Comparison of ENCODE assay signal across 11 cellular contexts in genomic region chr15:41564286-41564959, GRCh38. TPM values are rescaled to one million over a fixed set of nuclear protein-coding genes. Genes with fewer than 3 reads are reported as not detected.
DNase-seq lines count a peak whose midpoint lies in the region; TF ChIP-seq lines count a peak whose summit lies in the region.
"Had no signal": no experiment of that assay in that cellular context is flagged by ENCODE, and none has a peak within 500 bp of the region (broad histone marks: within the 10 kb centered on the region; RNA-seq: fewer than 3 reads in every experiment).

No MANE protein-coding gene starts in this region.

- peak in 1 of 3 donors; percentile 22 for TF ChIP-seq CTCF in ovary (IDR thresholded peaks at IDR 0.05)

- H3K27ac ChIP-seq in HUES48 (ENCODE audit: low read depth, low read length): peak overlapping the region; percentile 60
- H3K27ac ChIP-seq in ovary: peak overlapping the region; percentile 80 to 83
- H3K27ac ChIP-seq: esophagus squamous epithelium had no signal

- no peak overlapping the region for H3K4me3 ChIP-seq in HUES48 (ENCODE audit: low read depth, low read length)
- no peak overlapping the region for H3K4me3 ChIP-seq in ovary
- H3K4me3 ChIP-seq: esophagus squamous epithelium had no signal

- no peak for TF ChIP-seq EP300 in ovary (IDR thresholded peaks at IDR 0.05)

- H3K4me1 ChIP-seq in HUES48 (ENCODE audit: control insufficient read depth, insufficient read depth, low read length): peaks cover 84% of the 10 kb centered on the region
- peaks cover 46% of the 10 kb centered on the region for H3K4me1 ChIP-seq in ovary (ENCODE audit: insufficient read depth)

- peak; percentile 27 for DNase-seq in SHP77 treated with DMSO at 0.1 percent for 48 hours (lab: John Stamatoyannopoulos, UW)
- peak; percentile 85 for DNase-seq in globus pallidus (ENCODE audit: low spot score)
- DNase-seq in ovary: peak; percentile 90 to 96 (median 93)
- no peak for DNase-seq in NCI-H1436 treated with DMSO at 0.1 percent for 48 hours (lab: John Stamatoyannopoulos, UW)
- no peak for DNase-seq in effector CD8-positive, alpha-beta T cell (lab: John Stamatoyannopoulos, UW)
- DNase-seq in GM19238 (ENCODE audit: insufficient read length, low spot score): no peak
- DNase-seq in posterior vena cava (ENCODE audit: low spot score): no peak
- DNase-seq: activated CD4-positive, alpha-beta T cell treated with anti-CD3 and anti-CD28 coated beads, Interleukin-2, amount 50 U/mL, for 48 hours; esophagus squamous epithelium; RPMI8226 had no signal

- 9 to 16% (median 9%) methylated on average over 7 of the region's 7 CpGs for WGBS in ovary, 3 donors

- TF ChIP-seq POLR2A in ovary (IDR thresholded peaks at IDR 0.05): no peak

- H3K27me3 ChIP-seq in HUES48 (ENCODE audit: control insufficient read depth, insufficient read depth, low read length) (no peaks in the 10 kb centered on the region), ovary (no peaks in the 10 kb centered on the region)
- H3K27me3 ChIP-seq: esophagus squamous epithelium had no signal

- intact Hi-C loops in ovary (cut with DNase I) (no loop called here), posterior vena cava (cut with DNase I) (no loop called here)

- H3K9me3 ChIP-seq in HUES48 (ENCODE audit: control insufficient read depth, insufficient read depth, low read length) (no peaks in the 10 kb centered on the region), ovary (no peaks in the 10 kb centered on the region)
- H3K9me3 ChIP-seq: esophagus squamous epithelium had no signal

- peaks cover 49% of the 10 kb centered on the region for H3K36me3 ChIP-seq in HUES48 (ENCODE audit: control insufficient read depth, insufficient read depth, low read length)
- no peaks in the 10 kb centered on the region for H3K36me3 ChIP-seq in ovary

- peak overlapping the region; percentile 46; the same call in 1 of the 2 replicates for H3K9ac ChIP-seq in HUES48 (ENCODE audit: low read depth, low read length)

RNA-seq across cellular contexts. Expression of gene TYRO3, which starts 5.4 kb away (rescaled TPM):
- total RNA-seq in ovary (100 to 1,000 TPM in 5 of 7 donors, 10 to 100 TPM in 2; 43.1 to 265 (median 135) TPM), posterior vena cava (1 to 10 TPM; 5.0 to 8.7 TPM)
- 10 to 100 TPM; 37.7 to 78.7 TPM for polyA plus RNA-seq in ovary

RNA-seq across cellular contexts. Expression of gene RPAP1, which starts 20.4 kb away (rescaled TPM):
- 10 to 100 TPM; 19.1 to 33.2 (median 22.5) TPM for total RNA-seq in ovary
- 10 to 100 TPM in 1 of 2 donors, 1 to 10 TPM in 1; 8.6 to 12.0 TPM for polyA plus RNA-seq in ovary
- 10 to 100 TPM; 16.3 to 19.9 TPM for total RNA-seq in posterior vena cava

RNA-seq across cellular contexts. Expression of gene LTK, which starts 50.8 kb away (rescaled TPM):
- total RNA-seq in ovary (under 1 TPM in 4 of 7 donors, not detected in 3; 0.17 to 0.46 (median 0.30) TPM), posterior vena cava (under 1 TPM; 0.24 to 0.46 TPM)
- under 1 TPM in 1 of 2 donors, not detected in 1; 0.23 TPM for polyA plus RNA-seq in ovary

Comparison
In these comparisons a context has a peak if more than half of its experiments do, and no peak if none do; other contexts are left out.
1. DNase-seq: peak in SHP77 treated with DMSO at 0.1 percent for 48 hours (single experiment), globus pallidus (single experiment) and ovary (5 of 5); none in NCI-H1436 treated with DMSO at 0.1 percent for 48 hours (single experiment), effector CD8-positive, alpha-beta T cell (single experiment), GM19238 (single experiment) and posterior vena cava (single experiment).
2. RNA of gene TYRO3, which starts 5.4 kb away (total RNA-seq): 43.1 to 265 TPM in ovary; 5.0 to 8.7 TPM in posterior vena cava; every median in the first group is over 4 times any median in the second.